9 cellular contexts compared by ENCODE assay signal in genomic region chr20:49568491-49569151, GRCh38. TPM values are rescaled to one million over a fixed set of nuclear protein-coding genes. Genes with fewer than 3 reads are reported as not detected.
A peak's percentile ranks its signal among the peaks of the same experiment; 100 is the strongest.
DNase-seq lines count a peak whose midpoint lies in the region; ATAC-seq and TF ChIP-seq lines count a peak whose summit lies in the region.
"Had no signal": no experiment of that assay in that cellular context is flagged by ENCODE, and none has a peak within 500 bp of the region (broad histone marks: within the 10 kb centered on the region; RNA-seq: fewer than 3 reads in every experiment).

No MANE protein-coding gene starts in this region.

- no peak for TF ChIP-seq CTCF in choroid plexus epithelial cell (conservative IDR thresholded peaks at IDR 0.05; ENCODE audit: low read depth, low read length)

- no peaks in the 10 kb centered on the region for H3K9me3 ChIP-seq in skeletal muscle tissue (ENCODE audit: control insufficient read depth in 3 of 3, low read length in 3 of 3)

- H3K27me3 ChIP-seq in skeletal muscle tissue (ENCODE audit: control insufficient read depth in 3 of 3, insufficient read depth in 3 of 3, low read length in 3 of 3) = peaks cover 19 to 24% (median 20%) of the 10 kb centered on the region in 3 donors

- no peaks in the 10 kb centered on the region for H3K36me3 ChIP-seq in skeletal muscle tissue (ENCODE audit: control insufficient read depth in 3 of 3, insufficient read depth in 3 of 3, low read length in 3 of 3)

- no peak for ATAC-seq in HG03135 (IDR thresholded peaks at IDR 0.05; ENCODE audit: unreplicated experiment)

- H3K4me3 ChIP-seq in choroid plexus epithelial cell (ENCODE audit: low read depth, low read length) (peak overlapping the region; percentile 14), skeletal muscle tissue (ENCODE audit: low read length in 3 of 3) (no peak overlapping the region)

- peaks cover 0 to 8% (median 7%) of the 10 kb centered on the region in 3 donors for H3K4me1 ChIP-seq in skeletal muscle tissue (ENCODE audit: control insufficient read depth in 3 of 3, insufficient read depth in 3 of 3, low read length in 3 of 3)

- peak overlapping the region; percentile 25 for H3K27ac ChIP-seq in skeletal muscle tissue (ENCODE audit: low read depth, low read length)

- DNase-seq in NCI-H226 (peak; percentile 69), choroid plexus epithelial cell (ENCODE audit: low read depth) (no peak), iPS-NIHi7 (ENCODE audit: extremely low spot score) (peak; percentile 86), DMS153 treated with DMSO at 0.1 percent for 48 hours (lab: John Stamatoyannopoulos, UW; ENCODE audit: unreplicated experiment) (no peak)
- no peak for DNase-seq in stimulated activated CD4-positive, alpha-beta T cell treated with anti-CD3 and anti-CD28 coated beads, Interleukin-4, amount 100 ng/mL, for 4 hours
- DNase-seq: activated CD4-positive, alpha-beta T cell treated with anti-CD3 and anti-CD28 coated beads, Interleukin-2, amount 50 U/mL, for 1 hour; effector memory CD4-positive, alpha-beta T cell had no signal

- no peak overlapping the region for H3K9ac ChIP-seq in skeletal muscle tissue (ENCODE audit: low read depth in 1 of 3, low read length in 3 of 3)

RNA-seq across cellular contexts. Expression of gene PTGIS, which starts 0.7 kb away (rescaled TPM):
- total RNA-seq in skeletal muscle tissue = 25.6 TPM

Comparison
In these comparisons a context has a peak if more than half of its experiments do, and no peak if none do; other contexts are left out.
1. DNase-seq: peak in NCI-H226 (single experiment) and iPS-NIHi7 (single experiment); none in choroid plexus epithelial cell (single experiment), DMS153 treated with DMSO at 0.1 percent for 48 hours (single experiment) and stimulated activated CD4-positive, alpha-beta T cell treated with anti-CD3 and anti-CD28 coated beads, Interleukin-4, amount 100 ng/mL, for 4 hours (0 of 2).